Comparison of ENCODE assay signal across 24 cellular contexts in genomic region chr20:33006776-33007375, GRCh38. TPM values are rescaled to one million over a fixed set of nuclear protein-coding genes. Genes with fewer than 3 reads are reported as not detected.
DNase-seq lines count a peak whose midpoint lies in the region; ATAC-seq, FAIRE-seq and TF ChIP-seq lines count a peak whose summit lies in the region.
"Had no signal": no experiment of that assay in that cellular context is flagged by ENCODE, and none has a peak within 500 bp of the region (broad histone marks: within the 10 kb centered on the region; RNA-seq: fewer than 3 reads in every experiment).

No MANE protein-coding gene starts in this region.

- H2BK5ac ChIP-seq in H1 (ENCODE audit: low read depth, low read length) = no peak overlapping the region
- no peak overlapping the region for H2BK5ac ChIP-seq in neuronal stem cell (ENCODE audit: low read length)

- H3K4ac ChIP-seq in H1 (replicated peaks; ENCODE audit: insufficient read length, low read depth, low read length) (no peak overlapping the region), neuronal stem cell (ENCODE audit: low read length) (no peak overlapping the region)

- no peak for ATAC-seq in Right ventricle myocardium superior (ENCODE audit: poor library complexity)
- ATAC-seq in right cardiac atrium = no peak
- no peak for ATAC-seq in stimulated activated memory B cell treated with anti-CD40 and anti-IgM and Interleukin-4, amounts not matched to agents 10 μg/mL and 1 μg/mL and 100 μg/mL, for 72 hours
- ATAC-seq in GM21381 (IDR thresholded peaks at IDR 0.05; ENCODE audit: unreplicated experiment) = no peak
- ATAC-seq: GM23338, HCT116 had no signal

- H3K36me3 ChIP-seq in H1 (ENCODE audit: control insufficient read depth in 2 of 4, insufficient read depth in 4 of 4, low read length in 3 of 4) (no peaks in the 10 kb centered on the region), neuronal stem cell (replicated peaks in 1 of 2; ENCODE audit: control insufficient read depth in 2 of 2, insufficient read depth in 2 of 2, low read length in 2 of 2) (no peaks in the 10 kb centered on the region)
- H3K36me3 ChIP-seq: BLaER1 had no signal

- H4K8ac ChIP-seq in H1 (ENCODE audit: extremely low read depth, insufficient read depth, low read length) = no peak overlapping the region
- no peak overlapping the region for H4K8ac ChIP-seq in neuronal stem cell (ENCODE audit: low read depth, low read length)

- no peaks in the 10 kb centered on the region for H3K27me3 Mint-ChIP-seq in stimulated activated memory B cell treated with anti-CD40 and anti-IgM and Interleukin-4, amounts not matched to agents 10 μg/mL and 1 μg/mL and 100 μg/mL, for 72 hours
- H3K27me3 Mint-ChIP-seq: CD4-positive, alpha-beta memory T cell had no signal

- H3K79me1 ChIP-seq in H1 (ENCODE audit: low read depth, low read length) = no peaks in the 10 kb centered on the region
- no peaks in the 10 kb centered on the region for H3K79me1 ChIP-seq in neuronal stem cell (ENCODE audit: low read depth, low read length)

- H3K9me3 ChIP-seq in right cardiac atrium (ENCODE audit: control insufficient read depth, low read length) (no peaks in the 10 kb centered on the region), H1 (ENCODE audit: insufficient read depth in 2 of 2, low read depth in 1 of 2, low read length in 1 of 2) (0 out of 4 replicates have a peak, but pooled peaks cover 0 to 2% of the 10 kb centered on the region in 2 experiments), neuronal stem cell (replicated peaks in 1 of 2; ENCODE audit: control insufficient read depth in 2 of 2, insufficient read depth in 1 of 2, low read depth in 1 of 2, low read length in 2 of 2) (peaks cover 0 to 5% of the 10 kb centered on the region in 2 donors)
- H3K9me3 ChIP-seq: BLaER1 had no signal

- 84% methylated on average over 8 of the region's 8 CpGs for WGBS in right cardiac atrium
- 86% methylated on average over 8 of the region's 8 CpGs; no CpG with 5 or more reads in 1 of the 2 experiments for WGBS in H1 (ENCODE audit: extremely low coverage in 1 of 2, insufficient coverage in 1 of 2, insufficient read length in 1 of 2, insufficient replicate concordance in 2 of 2, low coverage in 1 of 2, low lambda C conversion rate in 2 of 2, missing lambda C conversion rate in 1 of 2), 2 experiments
- WGBS in neuronal stem cell (ENCODE audit: extremely low coverage in 2 of 2, insufficient read length in 2 of 2, insufficient replicate concordance in 1 of 2), 2 donors = no CpG with 5 or more reads among the region's 8 CpGs

- peak; percentile 8 for DNase-seq in Right ventricle myocardium superior
- DNase-seq in right cardiac atrium = no peak
- no peak for DNase-seq in H1 (ENCODE audit: low read depth in 1 of 2, low spot score in 2 of 2)
- DNase-seq in neuronal stem cell (ENCODE audit: low spot score) = no peak
- DNase-seq in iPS-NIHi11 (ENCODE audit: low spot score) = no peak
- no peak for DNase-seq in NCI-H2227 (lab: John Stamatoyannopoulos, UW; ENCODE audit: unreplicated experiment)
- DNase-seq: 8988T; CD4-positive, alpha-beta memory T cell; DMS153; DMS79; GDM1; H7; HFFc6 had no signal

- no peaks in the 10 kb centered on the region for H3K27me3 ChIP-seq in right cardiac atrium (ENCODE audit: control insufficient read depth, insufficient read depth)
- H3K27me3 ChIP-seq in H1 (replicated peaks in 1 of 4; ENCODE audit: control insufficient read depth in 3 of 4, extremely low read depth in 1 of 4, insufficient read depth in 3 of 4, low read length in 3 of 4) = no peaks in the 10 kb centered on the region
- H3K27me3 ChIP-seq in neuronal stem cell (ENCODE audit: control insufficient read depth in 3 of 3, insufficient read depth in 3 of 3, low read depth in 1 of 3, low read length in 3 of 3) = no peaks in the 10 kb centered on the region
- H3K27me3 ChIP-seq: BLaER1 had no signal

- H3K4me3 Mint-ChIP-seq in stimulated activated memory B cell treated with anti-CD40 and anti-IgM and Interleukin-4, amounts not matched to agents 10 μg/mL and 1 μg/mL and 100 μg/mL, for 72 hours = no peak overlapping the region
- H3K4me3 Mint-ChIP-seq: CD14-positive monocyte; CD4-positive, alpha-beta memory T cell; GM23338; HFFc6 had no signal

- H3K4me1 ChIP-seq in right cardiac atrium (ENCODE audit: control insufficient read depth, insufficient read depth, low read length) (no peaks in the 10 kb centered on the region), H1 (replicated peaks in 1 of 4; ENCODE audit: control insufficient read depth in 3 of 4, insufficient read depth in 4 of 4, low read length in 3 of 4) (no peaks in the 10 kb centered on the region; a peak in 1 of 7 replicates), neuronal stem cell (ENCODE audit: control insufficient read depth in 2 of 2, insufficient read depth in 1 of 2, low read depth in 1 of 2, low read length in 2 of 2) (peaks cover 10 to 11% of the 10 kb centered on the region in 2 donors)

- H3K9me3 Mint-ChIP-seq in stimulated activated memory B cell treated with anti-CD40 and anti-IgM and Interleukin-4, amounts not matched to agents 10 μg/mL and 1 μg/mL and 100 μg/mL, for 72 hours = peaks cover 4% of the 10 kb centered on the region

- intact Hi-C loops in Right ventricle myocardium superior (cut with DNase I) (no loop called here), right cardiac atrium (cut with DNase I) (no loop called here)

- H3K23me2 ChIP-seq in H1 (ENCODE audit: low read depth, low read length) = no peaks in the 10 kb centered on the region

- no peak overlapping the region for H3K9ac ChIP-seq in H1 (replicated peaks in 1 of 4; ENCODE audit: extremely low read depth in 1 of 4, low read depth in 3 of 4, low read length in 3 of 4)
- no peak overlapping the region for H3K9ac ChIP-seq in neuronal stem cell (ENCODE audit: low read depth, low read length, poor library complexity)
- H3K9ac ChIP-seq: BLaER1 had no signal

- FAIRE-seq in H1 (lab: Jason Lieb, UNC) = no peak
- FAIRE-seq: GM12892, GM18507 had no signal

- H2BK20ac ChIP-seq in H1 (ENCODE audit: low read length) = no peak overlapping the region; the same call in 1 of the 2 replicates

- H2AFZ ChIP-seq in H1 (ENCODE audit: low read length) (no peak overlapping the region), neuronal stem cell (ENCODE audit: low read length) (no peak overlapping the region)
- H2AFZ ChIP-seq: GM23338 had no signal

- H3K4me2 ChIP-seq in H1 (ENCODE audit: insufficient read depth in 1 of 2, low read depth in 2 of 2, low read length in 2 of 2) (no peak overlapping the region), neuronal stem cell (ENCODE audit: insufficient read depth, low read length, poor library complexity, severe bottlenecking) (no peak overlapping the region)
- H3K4me2 ChIP-seq: BLaER1, GM23338 had no signal

- no peak overlapping the region for H3K27ac Mint-ChIP-seq in stimulated activated memory B cell treated with anti-CD40 and anti-IgM and Interleukin-4, amounts not matched to agents 10 μg/mL and 1 μg/mL and 100 μg/mL, for 72 hours
- H3K27ac Mint-ChIP-seq: CD14-positive monocyte, GM23338, HFFc6 had no signal

- H3K4me3 ChIP-seq in right cardiac atrium (ENCODE audit: low read length) (no peak overlapping the region), H1 (ENCODE audit: extremely low read depth in 1 of 4, insufficient read depth in 2 of 4, low read depth in 3 of 4, low read length in 4 of 4) (no peak overlapping the region), neuronal stem cell (ENCODE audit: low read length in 2 of 2) (no peak overlapping the region)
- H3K4me3 ChIP-seq: BLaER1, GM23338 had no signal

- H3K4me1 Mint-ChIP-seq in stimulated activated memory B cell treated with anti-CD40 and anti-IgM and Interleukin-4, amounts not matched to agents 10 μg/mL and 1 μg/mL and 100 μg/mL, for 72 hours = peaks cover 8% of the 10 kb centered on the region
- H3K4me1 Mint-ChIP-seq: CD14-positive monocyte had no signal

- no peak overlapping the region for H3K14ac ChIP-seq in H1 (ENCODE audit: insufficient read length)
- peak overlapping the region; percentile 60 for H3K14ac ChIP-seq in neuronal stem cell (ENCODE audit: low read length)

- TF ChIP-seq RAD21 in H1 (IDR thresholded peaks at IDR 0.05 in 1 of 2, conservative IDR thresholded peaks at IDR 0.05 in 1 of 2; ENCODE audit: low read depth in 2 of 2, low read length in 2 of 2) = no peak

- H3K79me2 ChIP-seq in H1 (ENCODE audit: control insufficient read depth in 1 of 2, insufficient read depth in 2 of 2, low read length in 2 of 2) = no peaks in the 10 kb centered on the region

- peak overlapping the region; percentile 87 for H3K23ac ChIP-seq in H1 (ENCODE audit: insufficient read length)
- H3K23ac ChIP-seq in neuronal stem cell (ENCODE audit: low read depth, low read length, poor library complexity) = no peak overlapping the region

- H2BK12ac ChIP-seq in H1 (ENCODE audit: low read depth, low read length) (no peak overlapping the region), neuronal stem cell (ENCODE audit: low read length) (no peak overlapping the region)

- H3K18ac ChIP-seq in H1 (ENCODE audit: extremely low read depth, low read length) = no peak overlapping the region
- no peak overlapping the region for H3K18ac ChIP-seq in neuronal stem cell (ENCODE audit: low read length)

- CTCF ChIA-PET in H1 (lab: Charles Lee; ENCODE audit: partially characterized antibody) = interaction anchor here (0.7 to 9.1 kb wide), 8 partner anchors 9 to 113 kb away, joined by 3 to 86 read pairs (median 4); no protein-coding TSS in a partner anchor

- peaks cover 5% of the 10 kb centered on the region for H3K36me3 Mint-ChIP-seq in stimulated activated memory B cell treated with anti-CD40 and anti-IgM and Interleukin-4, amounts not matched to agents 10 μg/mL and 1 μg/mL and 100 μg/mL, for 72 hours
- H3K36me3 Mint-ChIP-seq: CD14-positive monocyte had no signal

- TF ChIP-seq CTCF in H1 (IDR thresholded peaks at IDR 0.05; ENCODE audit: control extremely low read depth in 1 of 3, insufficient read depth in 1 of 3, low read depth in 1 of 3, low read length in 3 of 3) = no peak

- H3K56ac ChIP-seq in H1 (replicated peaks; ENCODE audit: insufficient read length, low read depth, low read length) = no peak overlapping the region

- H2BK15ac ChIP-seq in H1 (ENCODE audit: low read length) = no peak overlapping the region
- no peak overlapping the region for H2BK15ac ChIP-seq in neuronal stem cell (ENCODE audit: low read length)

- POLR2A ChIA-PET in H1 (lab: Charles Lee; ENCODE audit: partially characterized antibody) = no interaction called here

- TF ChIP-seq POLR2A in H1 (IDR thresholded peaks at IDR 0.05; ENCODE audit: control extremely low read depth in 1 of 2, low read depth in 2 of 2, low read length in 2 of 2) = no peak

- H4K20me1 ChIP-seq in H1 (replicated peaks in 1 of 2; ENCODE audit: control insufficient read depth in 1 of 2, insufficient read depth in 2 of 2, low read length in 2 of 2) = no peaks in the 10 kb centered on the region
- H4K20me1 ChIP-seq: BLaER1 had no signal

- TF ChIP-seq EP300 in H1 (IDR thresholded peaks at IDR 0.05; ENCODE audit: borderline replicate concordance in 1 of 2, low read depth in 2 of 2, low read length in 2 of 2) = no peak

- H2AK5ac ChIP-seq in H1 (ENCODE audit: low read depth, low read length) (no peak overlapping the region), neuronal stem cell (ENCODE audit: low read depth, low read length) (peak overlapping the region; percentile 47)

- H4K91ac ChIP-seq in H1 (replicated peaks; ENCODE audit: insufficient read length, low read length) (no peak overlapping the region), neuronal stem cell (ENCODE audit: low read depth, low read length, poor library complexity) (no peak overlapping the region)

- no peak overlapping the region for H4K5ac ChIP-seq in H1 (ENCODE audit: insufficient read length, low read depth, low read length)

- no peak overlapping the region for H2BK120ac ChIP-seq in H1 (replicated peaks; ENCODE audit: low read depth, low read length)
- H2BK120ac ChIP-seq in neuronal stem cell (ENCODE audit: low read depth, low read length) = no peak overlapping the region

- H3K27ac ChIP-seq in right cardiac atrium (ENCODE audit: low read length) (no peak overlapping the region), H1 (ENCODE audit: low read depth, low read length) (no peak overlapping the region), neuronal stem cell (replicated peaks; ENCODE audit: low read length) (no peak overlapping the region)
- H3K27ac ChIP-seq: BLaER1 had no signal

RNA-seq across cellular contexts. Expression of gene BPIFB2, which starts 0.6 kb away (rescaled TPM):
- total RNA-seq in Right ventricle myocardium superior = not detected
- total RNA-seq in right cardiac atrium = not detected
- not detected for polyA plus RNA-seq in right cardiac atrium
- total RNA-seq in H1 (2021; fragmentation: NEBNext Ultra II Directional; extraction: Animal tissue kit (Norgen Biotek cat#: 25700)) = not detected in 2 replicates
- polyA plus RNA-seq in H1 (2011; rRNA removed) = not detected in 2 replicates
- polyA plus RNA-seq in H1 (2011; cell fraction: cytosol; rRNA removed) = 0.62 TPM
- polyA plus RNA-seq in H1 (2011; cell fraction: nucleus; rRNA removed) = not detected
- polyA plus RNA-seq in H1 (2012, experiment 1 of 2) = not detected in 4 replicates
- polyA plus RNA-seq in H1 (2012, experiment 2 of 2) = 0.13 TPM
- polyA plus RNA-seq in H1 (2013, experiment 1 of 2) = not detected
- not detected for polyA plus RNA-seq in H1 (2013, experiment 2 of 2)
- 0.15 TPM in 1 of 2 replicates, not detected in the other for polyA minus RNA-seq in H1 (2011; rRNA and poly(A)+ RNA removed)
- polyA minus RNA-seq in H1 (2011; cell fraction: cytosol; rRNA and poly(A)+ RNA removed) = not detected
- polyA minus RNA-seq in H1 (2011; cell fraction: nucleus; rRNA and poly(A)+ RNA removed) = not detected
- polyA plus RNA-seq in neuronal stem cell (2013, experiment 1 of 2) = not detected
- polyA plus RNA-seq in neuronal stem cell (2013, experiment 2 of 2) = 0.03 TPM
- total RNA-seq: A673; CD4-positive, alpha-beta memory T cell; Daoy; GM23338; H7; HFFc6 had no signal
- polyA plus RNA-seq: AG04450; CD14-positive monocyte; CD4-positive, alpha-beta memory T cell; GM23338 had no signal

RNA-seq across cellular contexts. Expression of gene SUN5, which starts 2.6 kb away (rescaled TPM):
- total RNA-seq in Right ventricle myocardium superior (not detected), right cardiac atrium (not detected)
- polyA plus RNA-seq in right cardiac atrium (not detected), H1 (2011; rRNA removed) (not detected in 2 replicates)
- total RNA-seq in H1 (2021; fragmentation: NEBNext Ultra II Directional; extraction: Animal tissue kit (Norgen Biotek cat#: 25700)) = not detected in 2 replicates
- polyA plus RNA-seq in H1 (2011; cell fraction: cytosol; rRNA removed) = not detected
- polyA plus RNA-seq in H1 (2011; cell fraction: nucleus; rRNA removed) = not detected
- polyA plus RNA-seq in H1 (2012, experiment 1 of 2) = not detected in 4 replicates
- not detected for polyA plus RNA-seq in H1 (2012, experiment 2 of 2)
- not detected for polyA plus RNA-seq in H1 (2013, experiment 1 of 2)
- polyA plus RNA-seq in H1 (2013, experiment 2 of 2) = not detected
- polyA minus RNA-seq in H1 (2011; rRNA and poly(A)+ RNA removed) = not detected in 2 replicates
- polyA minus RNA-seq in H1 (2011; cell fraction: cytosol; rRNA and poly(A)+ RNA removed) = not detected
- polyA minus RNA-seq in H1 (2011; cell fraction: nucleus; rRNA and poly(A)+ RNA removed) = not detected
- not detected for polyA plus RNA-seq in neuronal stem cell (2013, experiment 1 of 2)
- polyA plus RNA-seq in neuronal stem cell (2013, experiment 2 of 2) = not detected
- total RNA-seq: A673; CD4-positive, alpha-beta memory T cell; Daoy; GM23338; H7; HFFc6 had no signal
- polyA plus RNA-seq: AG04450; CD14-positive monocyte; CD4-positive, alpha-beta memory T cell; GM23338 had no signal

RNA-seq across cellular contexts. Expression of gene BPIFB6, which starts 24.6 kb away (rescaled TPM):
- total RNA-seq in Right ventricle myocardium superior = not detected
- total RNA-seq in right cardiac atrium = not detected
- not detected for polyA plus RNA-seq in right cardiac atrium
- total RNA-seq in H1 (2021; fragmentation: NEBNext Ultra II Directional; extraction: Animal tissue kit (Norgen Biotek cat#: 25700)) = not detected in 2 replicates
- not detected in 2 replicates for polyA plus RNA-seq in H1 (2011; rRNA removed)
- polyA plus RNA-seq in H1 (2011; cell fraction: cytosol; rRNA removed) = not detected
- polyA plus RNA-seq in H1 (2011; cell fraction: nucleus; rRNA removed) = not detected
- not detected in 4 replicates for polyA plus RNA-seq in H1 (2012, experiment 1 of 2)
- not detected for polyA plus RNA-seq in H1 (2012, experiment 2 of 2)
- not detected for polyA plus RNA-seq in H1 (2013, experiment 1 of 2)
- not detected for polyA plus RNA-seq in H1 (2013, experiment 2 of 2)
- polyA minus RNA-seq in H1 (2011; rRNA and poly(A)+ RNA removed) = not detected in 2 replicates
- polyA minus RNA-seq in H1 (2011; cell fraction: cytosol; rRNA and poly(A)+ RNA removed) = not detected
- not detected for polyA minus RNA-seq in H1 (2011; cell fraction: nucleus; rRNA and poly(A)+ RNA removed)
- polyA plus RNA-seq in neuronal stem cell (2013, experiment 1 of 2) = not detected
- polyA plus RNA-seq in neuronal stem cell (2013, experiment 2 of 2) = not detected
- total RNA-seq: A673; CD4-positive, alpha-beta memory T cell; Daoy; GM23338; H7; HFFc6 had no signal
- polyA plus RNA-seq: AG04450; CD14-positive monocyte; CD4-positive, alpha-beta memory T cell; GM23338 had no signal

RNA-seq across cellular contexts. Expression of gene BPIFB3, which starts 46.8 kb away (rescaled TPM):
- total RNA-seq in Right ventricle myocardium superior = not detected
- total RNA-seq in right cardiac atrium = not detected
- not detected for polyA plus RNA-seq in right cardiac atrium
- not detected in 2 replicates for total RNA-seq in H1 (2021; fragmentation: NEBNext Ultra II Directional; extraction: Animal tissue kit (Norgen Biotek cat#: 25700))
- polyA plus RNA-seq in H1 (2011; rRNA removed) = 0.16 TPM in 1 of 2 replicates, not detected in the other
- polyA plus RNA-seq in H1 (2011; cell fraction: cytosol; rRNA removed) = not detected
- 0.31 TPM for polyA plus RNA-seq in H1 (2011; cell fraction: nucleus; rRNA removed)
- not detected in 4 replicates for polyA plus RNA-seq in H1 (2012, experiment 1 of 2)
- not detected for polyA plus RNA-seq in H1 (2012, experiment 2 of 2)
- polyA plus RNA-seq in H1 (2013, experiment 1 of 2) = not detected
- not detected for polyA plus RNA-seq in H1 (2013, experiment 2 of 2)
- not detected in 2 replicates for polyA minus RNA-seq in H1 (2011; rRNA and poly(A)+ RNA removed)
- polyA minus RNA-seq in H1 (2011; cell fraction: cytosol; rRNA and poly(A)+ RNA removed) = not detected
- polyA minus RNA-seq in H1 (2011; cell fraction: nucleus; rRNA and poly(A)+ RNA removed) = not detected
- polyA plus RNA-seq in neuronal stem cell (2013, experiment 1 of 2) = not detected
- polyA plus RNA-seq in neuronal stem cell (2013, experiment 2 of 2) = not detected
- total RNA-seq: A673; CD4-positive, alpha-beta memory T cell; Daoy; GM23338; H7; HFFc6 had no signal
- polyA plus RNA-seq: AG04450; CD14-positive monocyte; CD4-positive, alpha-beta memory T cell; GM23338 had no signal
